In the genomic region with DNA sequence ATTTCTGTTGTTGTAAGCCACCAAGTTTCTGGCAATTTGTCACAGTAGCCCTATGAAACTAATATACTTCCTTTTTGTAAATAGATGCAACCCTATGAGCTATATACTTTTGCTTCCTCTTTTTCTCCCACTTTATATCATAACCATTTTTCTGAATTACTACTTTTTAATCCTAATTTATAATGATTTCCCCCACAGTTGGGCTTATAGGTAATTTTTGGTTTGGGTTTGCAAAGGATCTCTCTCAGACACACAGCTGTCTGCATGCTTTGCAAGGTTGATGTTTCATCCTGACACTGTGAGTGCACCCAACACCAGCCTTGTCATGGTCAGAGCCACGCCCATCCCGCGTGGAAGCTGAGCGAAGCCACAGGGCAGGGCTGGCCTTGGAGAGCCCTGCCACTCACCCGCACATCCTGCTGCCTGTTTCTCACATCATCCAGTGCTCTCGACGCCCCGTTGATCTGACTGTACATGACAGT, we compare ENCODE assay signal across 9 cellular contexts. TPM values are rescaled to one million over a fixed set of nuclear protein-coding genes. Genes with fewer than 3 reads are reported as not detected.
A peak's percentile ranks its signal among the peaks of the same experiment; 100 is the strongest.
DNase-seq lines count a peak whose midpoint lies in the region; ATAC-seq and TF ChIP-seq lines count a peak whose summit lies in the region.
"Had no signal": no experiment of that assay in that cellular context is flagged by ENCODE, and none has a peak within 500 bp of the region (broad histone marks: within the 10 kb centered on the region; RNA-seq: fewer than 3 reads in every experiment).

No MANE protein-coding gene starts in this region.

- intact Hi-C loops in MCF 10A (cut with micrococcal nuclease), result no loop called here
- intact Hi-C loops in breast epithelium (cut with DNase I; ENCODE audit: low total_unique reads), result no loop called here
- intact Hi-C loops in aorta (cut with DNase I), result no loop called here

- BruUV-seq in MCF 10A (replicated peaks; lab: Mats Ljungman, UMichigan), result no TSS peak

- TF ChIP-seq POLR2A in breast epithelium (IDR thresholded peaks at IDR 0.05) (no peak), Peyer's patch (IDR thresholded peaks at IDR 0.05) (no peak)

- WGBS in aorta, 2 donors, result 84 to 86% methylated on average over 8 of the region's 8 CpGs

- H3K27me3 Mint-ChIP-seq in MCF 10A (ENCODE audit: insufficient read depth, unreplicated experiment), result no peaks in the 10 kb centered on the region

- peaks cover 23% of the 10 kb centered on the region for H3K4me1 Mint-ChIP-seq in MCF 10A (ENCODE audit: insufficient read depth, unreplicated experiment)

- DNase-seq in MCF 10A (ENCODE audit: unreplicated experiment) (no peak), breast epithelium (ENCODE audit: low spot score in 2 of 2) (no peak), Peyer's patch (peak; percentile 75 to 91 (median 91)), globus pallidus (ENCODE audit: low spot score) (peak; percentile 16), aorta (peak; percentile 83 to 86), NCI-H345 treated with DMSO at 0.1 percent for 48 hours (lab: John Stamatoyannopoulos, UW; ENCODE audit: unreplicated experiment) (no peak), T1000 (lab: John Stamatoyannopoulos, UW) (no peak)

- H3K4me1 ChIP-seq in breast epithelium, result peaks cover 0 to 5% of the 10 kb centered on the region in 2 donors
- H3K4me1 ChIP-seq in Peyer's patch, result peaks cover 0 to 38% (median 23%) of the 10 kb centered on the region in 4 donors
- no peaks in the 10 kb centered on the region for H3K4me1 ChIP-seq in aorta (ENCODE audit: control insufficient read depth in 1 of 2, insufficient read depth in 2 of 2, low read length in 2 of 2)

- CTCF ChIA-PET in MCF 10A (lab: Yijun Ruan, JAX), result interaction anchor here (0.9 to 1.0 kb wide), 3 partner anchors 31 to 104 kb away, joined by 3 to 4 read pairs (median 4); no protein-coding TSS in a partner anchor

- H3K9me3 ChIP-seq in breast epithelium, result no peaks in the 10 kb centered on the region
- H3K9me3 ChIP-seq in Peyer's patch, result no peaks in the 10 kb centered on the region
- no peaks in the 10 kb centered on the region for H3K9me3 ChIP-seq in aorta (ENCODE audit: control insufficient read depth, low read length)

- TF ChIP-seq CTCF in MCF 10A (IDR thresholded peaks at IDR 0.05; ENCODE audit: unreplicated experiment) (no peak), breast epithelium (IDR thresholded peaks at IDR 0.05) (no peak), Peyer's patch (IDR thresholded peaks at IDR 0.05) (no peak)

- H3K9me3 Mint-ChIP-seq in MCF 10A (ENCODE audit: unreplicated experiment), result no peaks in the 10 kb centered on the region

- POLR2A ChIA-PET in MCF 10A (lab: Yijun Ruan, JAX), result interaction anchor here (0.9 to 2.8 kb wide), 4 partner anchors 18 to 122 kb away, joined by 3 to 8 read pairs (median 4); no protein-coding TSS in a partner anchor

- H3K36me3 ChIP-seq in breast epithelium (peaks cover 10% of the 10 kb centered on the region), Peyer's patch (peaks cover 0 to 48% (median 0%) of the 10 kb centered on the region in 3 donors), aorta (ENCODE audit: control insufficient read depth in 1 of 2, insufficient read depth in 2 of 2, low read length in 1 of 2) (peaks cover 5 to 9% of the 10 kb centered on the region in 2 donors)

- H3K4me3 Mint-ChIP-seq in MCF 10A (ENCODE audit: unreplicated experiment), result no peak overlapping the region

- ATAC-seq in HG02970 (IDR thresholded peaks at IDR 0.05; ENCODE audit: low FRiP score, unreplicated experiment) (peak; percentile 67), aorta (ENCODE audit: low FRiP score) (no peak)

- H3K27me3 ChIP-seq in breast epithelium (no peaks in the 10 kb centered on the region), Peyer's patch (no peaks in the 10 kb centered on the region), aorta (ENCODE audit: control insufficient read depth in 1 of 2, insufficient read depth in 2 of 2, low read length in 1 of 2) (no peaks in the 10 kb centered on the region)

- H3K4me3 ChIP-seq in breast epithelium (no peak overlapping the region), Peyer's patch (no peak overlapping the region), aorta (ENCODE audit: low read length in 2 of 2) (no peak overlapping the region)

- peak overlapping the region; percentile 72 for H3K27ac Mint-ChIP-seq in MCF 10A (ENCODE audit: low read depth, unreplicated experiment)

- H3K36me3 Mint-ChIP-seq in MCF 10A (ENCODE audit: insufficient read depth, unreplicated experiment), result peaks cover 63% of the 10 kb centered on the region

- H3K27ac ChIP-seq in breast epithelium, result no peak overlapping the region
- H3K27ac ChIP-seq in Peyer's patch, result peak overlapping the region in 3 of 4 donors; percentile 2 to 68 (median 5)
- H3K27ac ChIP-seq in aorta (ENCODE audit: low read depth in 1 of 2, low read length in 2 of 2), result no peak overlapping the region
- H3K27ac ChIP-seq: C4-2B had no signal

RNA-seq across cellular contexts. Expression of gene TRIM25, which starts 5.7 kb away (rescaled TPM):
- total RNA-seq in MCF 10A (2022) (178 and 215 TPM in 2 replicates), breast epithelium (10 to 100 TPM; 29.9 to 61.0 (median 37.1) TPM), Peyer's patch (100 to 1,000 TPM in 3 of 4 donors, 10 to 100 TPM in 1; 87.0 to 344 (median 119) TPM), aorta (10 to 100 TPM; 38.0 to 85.3 TPM)
- 10 to 100 TPM in 1 of 2 donors, 1 to 10 TPM in 1; 7.4 to 12.9 TPM for polyA plus RNA-seq in aorta

RNA-seq across cellular contexts. Expression of gene COIL, which starts 52.7 kb away (rescaled TPM):
- total RNA-seq in MCF 10A (2022) (15.4 and 17.2 TPM in 2 replicates), breast epithelium (10 to 100 TPM in 2 of 3 donors, 1 to 10 TPM in 1; 8.8 to 23.0 (median 16.7) TPM), Peyer's patch (10 to 100 TPM in 3 of 4 donors, 1 to 10 TPM in 1; 8.6 to 20.6 (median 12.5) TPM), aorta (10 to 100 TPM; 10.8 to 12.0 TPM)
- polyA plus RNA-seq in aorta, result 1 to 10 TPM; 7.4 to 9.0 TPM

Comparison
In these comparisons a context has a peak if more than half of its experiments do, and no peak if none do; other contexts are left out.
1. DNase-seq: peak in Peyer's patch (3 of 3), globus pallidus (single experiment) and aorta (2 of 2); none in MCF 10A (single experiment), breast epithelium (0 of 2), NCI-H345 treated with DMSO at 0.1 percent for 48 hours (single experiment) and T1000 (single experiment).
2. H3K27ac ChIP-seq: peak in Peyer's patch (3 of 4); none in breast epithelium (0 of 2) and aorta (0 of 2).